ENCODE assay signal across 17 cellular contexts in genomic region chr2:149399934-149400615, GRCh38.
DNase-seq lines count a peak whose midpoint lies in the region; ATAC-seq and TF ChIP-seq lines count a peak whose summit lies in the region.
"Had no signal": no experiment of that assay in that cellular context is flagged by ENCODE, and none has a peak within 500 bp of the region (broad histone marks: within the 10 kb centered on the region; RNA-seq: fewer than 3 reads in every experiment).

No MANE protein-coding gene starts in this region.

- TF ChIP-seq CTCF in fibroblast of villous mesenchyme (IDR thresholded peaks at IDR 0.05; ENCODE audit: insufficient read depth, low read depth, low read length) = no peak

- DNase-seq in COR-L47 (lab: John Stamatoyannopoulos, UW) = peak; percentile 67
- peak; percentile 51 for DNase-seq in NCI-H1105 (lab: John Stamatoyannopoulos, UW)
- DNase-seq in NCI-H69 (lab: John Stamatoyannopoulos, UW) = peak; percentile 80
- DNase-seq in fibroblast of villous mesenchyme (ENCODE audit: low read depth) = peak; percentile 43
- no peak for DNase-seq in mesenteric fat pad (ENCODE audit: low spot score)
- no peak for DNase-seq in amygdala (lab: John Stamatoyannopoulos, UW)
- DNase-seq: activated CD4-positive, alpha-beta T cell treated with anti-CD3 and anti-CD28 coated beads, Interleukin-2, amount 10 ng/mL, durations not matched to agents 7 days and 5 days; activated CD8-positive, alpha-beta memory T cell treated with anti-CD3 and anti-CD28 coated beads, Interleukin-2, amount 50 U/mL, for 48 hours; activated effector memory CD4-positive, alpha-beta T cell treated with anti-CD3 and anti-CD28 coated beads, Interleukin-2, amount 50 U/mL, for 16 hours; gastrocnemius medialis; H9; NCI-H2171 treated with DMSO at 0.1 percent for 48 hours; stimulated activated CD4-positive, alpha-beta T cell treated with anti-CD3 and anti-CD28 coated beads, Interleukin-12 subunit alpha, Interleukin-12 subunit beta, amount 100 ng/mL, for 4 hours; substantia nigra had no signal

- ATAC-seq in GM18868 (IDR thresholded peaks at IDR 0.05; ENCODE audit: unreplicated experiment) = no peak
- ATAC-seq in HG02642 (IDR thresholded peaks at IDR 0.05; ENCODE audit: poor library complexity, unreplicated experiment) = no peak
- ATAC-seq: gastrocnemius medialis had no signal

- H3K4me3 ChIP-seq in fibroblast of villous mesenchyme (ENCODE audit: low read depth, low read length) = no peak overlapping the region
- H3K4me3 ChIP-seq: BLaER1 treated with 17β-estradiol and CSF1 and Interleukin-3, amounts not matched to agents 10 nM and 100 nM; gastrocnemius medialis had no signal

Comparison
In these comparisons a context has a peak if more than half of its experiments do, and no peak if none do; other contexts are left out.
1. DNase-seq: peak in COR-L47 (single experiment), NCI-H1105 (single experiment), NCI-H69 (single experiment) and fibroblast of villous mesenchyme (single experiment); none in mesenteric fat pad (single experiment) and amygdala (0 of 56).